In genomic region chr16:8963825-8964441, GRCh38 we compare ENCODE assay signal across 1 cellular context.
A peak's percentile ranks its signal among the peaks of the same experiment; 100 is the strongest.
TF ChIP-seq lines count a peak whose summit lies in the region.

Gene USP7 (minus strand): TSS chr16:8963906. CDS start chr16:8963285, 621 bp downstream.

TF ChIP-seq in HepG2, 621 proteins besides CTCF, POLR2A, EP300 and RAD21 (continued from another document and continues in another):
- 0 out of 2 replicates have a peak, but pooled peaks have one; percentile 41 for TF ChIP-seq PAX8 (CRISPR knock-in tag; IDR thresholded peaks at IDR 0.05; ENCODE audit: borderline replicate concordance)
- TF ChIP-seq TRIM22 (IDR thresholded peaks at IDR 0.05): no peak
- no peak; the same call in 1 of the 2 replicates for TF ChIP-seq TOPORS (CRISPR knock-in tag; IDR thresholded peaks at IDR 0.05)
- TF ChIP-seq CSRNP2 (CRISPR knock-in tag; conservative IDR thresholded peaks at IDR 0.05; ENCODE audit: low read depth): 0 out of 2 replicates have a peak, but pooled peaks have one; percentile 65
- TF ChIP-seq ZNF512B (CRISPR knock-in tag; IDR thresholded peaks at IDR 0.05; ENCODE audit: borderline replicate concordance): no peak
- no peak for TF ChIP-seq ZNF407 (CRISPR knock-in tag; IDR thresholded peaks at IDR 0.05; ENCODE audit: not compliant biosample characterization)
- TF ChIP-seq NFE2L1 (CRISPR knock-in tag; IDR thresholded peaks at IDR 0.05; ENCODE audit: borderline replicate concordance): no peak
- TF ChIP-seq GMEB2 (CRISPR knock-in tag; IDR thresholded peaks at IDR 0.05; ENCODE audit: low read depth): no peak
- no peak for TF ChIP-seq ZMYM2 (CRISPR knock-in tag; IDR thresholded peaks at IDR 0.05)
- no peak for TF ChIP-seq ZNF552 (CRISPR knock-in tag; IDR thresholded peaks at IDR 0.05; ENCODE audit: borderline replicate concordance)
- no peak for TF ChIP-seq TFAP4 (IDR thresholded peaks at IDR 0.05; ENCODE audit: borderline replicate concordance, low read depth)
- peak; percentile 87 for TF ChIP-seq ZFY (CRISPR knock-in tag; IDR thresholded peaks at IDR 0.05)
- peak; percentile 70; the same call in 1 of the 2 replicates for TF ChIP-seq RNF2 (conservative IDR thresholded peaks at IDR 0.05; ENCODE audit: low read depth)
- no peak for TF ChIP-seq SNAPC2 (CRISPR knock-in tag; IDR thresholded peaks at IDR 0.05)
- no peak for TF ChIP-seq ZBTB46 (CRISPR knock-in tag; IDR thresholded peaks at IDR 0.05; ENCODE audit: borderline replicate concordance)
- TF ChIP-seq ZNF33B (CRISPR knock-in tag; IDR thresholded peaks at IDR 0.05): no peak
- TF ChIP-seq FUBP1 (CRISPR knock-in tag; IDR thresholded peaks at IDR 0.05; ENCODE audit: borderline replicate concordance): no peak
- no peak for TF ChIP-seq NCOA5 (CRISPR knock-in tag; IDR thresholded peaks at IDR 0.05)
- TF ChIP-seq ZBTB7B (CRISPR knock-in tag; IDR thresholded peaks at IDR 0.05): peak; percentile 78; the same call in 1 of the 2 replicates
- peak; percentile 47; the same call in 1 of the 2 replicates for TF ChIP-seq ATF3 (CRISPR knock-in tag; IDR thresholded peaks at IDR 0.05)
- peak; percentile 89 for TF ChIP-seq PHF8 (CRISPR knock-in tag; IDR thresholded peaks at IDR 0.05)
- no peak for TF ChIP-seq ZZZ3 (CRISPR knock-in tag; IDR thresholded peaks at IDR 0.05; ENCODE audit: borderline replicate concordance)
- TF ChIP-seq KLF13 (CRISPR knock-in tag; IDR thresholded peaks at IDR 0.05): no peak
- TF ChIP-seq NCOA1 (CRISPR knock-in tag; IDR thresholded peaks at IDR 0.05): no peak
- TF ChIP-seq ZNF562 (CRISPR knock-in tag; IDR thresholded peaks at IDR 0.05; ENCODE audit: borderline replicate concordance): no peak
- no peak for TF ChIP-seq ZNF879 (CRISPR knock-in tag; IDR thresholded peaks at IDR 0.05)
- TF ChIP-seq CSRNP1 (CRISPR knock-in tag; IDR thresholded peaks at IDR 0.05): no peak; the same call in 1 of the 2 replicates
- TF ChIP-seq FOXP4 (CRISPR knock-in tag; IDR thresholded peaks at IDR 0.05): peak; percentile 44; the same call in 1 of the 2 replicates
